In the genomic region with DNA sequence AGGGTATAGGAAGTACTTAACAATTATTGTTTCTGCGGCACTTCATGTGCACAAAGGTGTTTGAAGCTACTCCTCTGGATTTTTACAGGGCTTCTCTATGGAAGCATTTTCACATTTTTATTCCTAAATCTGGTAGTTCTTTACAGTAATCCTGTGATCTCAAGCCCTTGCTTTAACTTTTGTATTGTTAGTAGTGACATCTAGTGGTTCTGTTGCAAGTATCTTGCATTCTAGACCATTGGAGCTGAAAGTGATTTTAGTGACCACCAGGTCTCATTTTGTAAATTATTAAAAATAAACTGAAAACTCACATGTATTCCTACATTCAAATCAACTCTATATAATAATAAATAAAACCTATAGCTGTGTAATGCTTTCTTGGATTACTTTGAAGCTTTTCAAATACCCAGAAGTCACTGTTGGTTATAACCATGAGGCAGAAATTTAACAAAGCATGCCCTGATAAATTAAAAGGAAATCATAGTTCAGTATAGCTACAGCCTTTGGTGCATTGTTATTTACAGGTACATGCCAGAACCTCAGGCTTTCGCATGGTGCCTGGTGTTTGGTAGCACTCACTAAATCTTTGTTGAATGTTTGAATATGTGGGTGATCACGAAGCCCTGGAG, we compare ENCODE assay signal across 10 cellular contexts.
DNase-seq lines count a peak whose midpoint lies in the region; ATAC-seq and TF ChIP-seq lines count a peak whose summit lies in the region.
"Had no signal": no experiment of that assay in that cellular context is flagged by ENCODE, and none has a peak within 500 bp of the region (broad histone marks: within the 10 kb centered on the region; RNA-seq: fewer than 3 reads in every experiment).

No MANE protein-coding gene starts in this region.

- H3K9me3 ChIP-seq in parathyroid adenoma (ENCODE audit: control insufficient read depth, low read length) = no peaks in the 10 kb centered on the region
- H3K9me3 ChIP-seq: neutrophil, SJCRH30 had no signal

- H3K27ac ChIP-seq in parathyroid adenoma = no peak overlapping the region
- H3K27ac ChIP-seq: neutrophil, SJCRH30 had no signal

- no peak overlapping the region for H3K9ac ChIP-seq in parathyroid adenoma

- H3K4me2 ChIP-seq in parathyroid adenoma (ENCODE audit: low read length) = no peak overlapping the region

- no peaks in the 10 kb centered on the region for H3K27me3 ChIP-seq in parathyroid adenoma (ENCODE audit: control insufficient read depth, insufficient read depth, low read length)
- H3K27me3 ChIP-seq: neutrophil, SJCRH30 had no signal

- no peaks in the 10 kb centered on the region for H3K79me2 ChIP-seq in parathyroid adenoma

- H3K36me3 ChIP-seq in parathyroid adenoma (ENCODE audit: control insufficient read depth, insufficient read depth, low read length) = no peaks in the 10 kb centered on the region
- H3K36me3 ChIP-seq: neutrophil, SJCRH30 had no signal

- no peak overlapping the region for H3K4me3 ChIP-seq in choroid plexus epithelial cell (ENCODE audit: low read depth, low read length)
- no peak overlapping the region for H3K4me3 ChIP-seq in parathyroid adenoma (ENCODE audit: low read depth, low read length)
- H3K4me3 ChIP-seq: SJCRH30 had no signal

- no peak overlapping the region for H2AFZ ChIP-seq in parathyroid adenoma

- in situ Hi-C loops in GM13976 (cut with MboI; ENCODE audit: low sequenced_read_pairs, unreplicated experiment) = no loop called here

- H3K4me1 ChIP-seq in parathyroid adenoma = no peaks in the 10 kb centered on the region
- H3K4me1 ChIP-seq: SJCRH30 had no signal

- ATAC-seq in GM19452 (IDR thresholded peaks at IDR 0.05; ENCODE audit: unreplicated experiment) (no peak), HG02610 (IDR thresholded peaks at IDR 0.05; ENCODE audit: unreplicated experiment) (no peak), GM21786 (IDR thresholded peaks at IDR 0.05; ENCODE audit: unreplicated experiment) (no peak)

- DNase-seq in GM13976 (ENCODE audit: low spot score) = peak; percentile 31
- DNase-seq in NCI-H524 (lab: John Stamatoyannopoulos, UW) = peak; percentile 10 to 32
- peak; percentile 69 for DNase-seq in choroid plexus epithelial cell (ENCODE audit: low read depth)
- no peak for DNase-seq in activated CD4-positive, alpha-beta T cell treated with anti-CD3 and anti-CD28 coated beads, Interleukin-2, amount 50 U/mL, for 4 hours

- TF ChIP-seq CTCF in GM13976 (IDR thresholded peaks at IDR 0.05; ENCODE audit: borderline replicate concordance, control extremely low read depth, extremely low read depth, insufficient read depth, missing control alignments) (peak; percentile 33), choroid plexus epithelial cell (conservative IDR thresholded peaks at IDR 0.05; ENCODE audit: low read depth, low read length) (peak; percentile 59), parathyroid adenoma (IDR thresholded peaks at IDR 0.05) (peak; percentile 32)

Comparison
In these comparisons a context has a peak if more than half of its experiments do, and no peak if none do; other contexts are left out.
1. DNase-seq: peak in GM13976 (single experiment), NCI-H524 (2 of 2) and choroid plexus epithelial cell (single experiment); none in activated CD4-positive, alpha-beta T cell treated with anti-CD3 and anti-CD28 coated beads, Interleukin-2, amount 50 U/mL, for 4 hours (0 of 2).
2. Peak in every context shown above with its lines, with median percentiles within 50 percentile points of each other: CTCF ChIP-seq.